19 cellular contexts compared by ENCODE assay signal in the genomic region with DNA sequence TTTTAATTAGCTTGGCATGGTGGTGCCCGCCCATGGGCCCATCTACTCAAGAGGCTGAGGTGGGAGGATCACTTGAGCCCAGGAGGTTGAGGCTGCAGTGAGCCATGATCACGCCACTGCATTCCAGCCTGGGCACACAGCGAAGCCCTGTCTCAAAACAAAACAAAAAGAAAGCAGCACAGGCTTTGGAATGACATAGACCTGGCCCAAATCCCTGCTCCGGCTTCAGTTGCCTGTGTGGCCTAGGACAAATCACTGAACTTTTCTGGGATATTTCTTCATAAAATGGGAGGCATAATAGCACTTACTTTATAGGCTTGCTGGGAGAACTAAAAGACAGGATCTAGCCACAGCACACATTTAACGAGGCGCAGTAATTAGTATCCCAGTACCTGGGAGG. TPM values are rescaled to one million over a fixed set of nuclear protein-coding genes. Genes with fewer than 3 reads are reported as not detected.
DNase-seq lines count a peak whose midpoint lies in the region; ATAC-seq, FAIRE-seq and TF ChIP-seq lines count a peak whose summit lies in the region.
"Had no signal": no experiment of that assay in that cellular context is flagged by ENCODE, and none has a peak within 500 bp of the region (broad histone marks: within the 10 kb centered on the region; RNA-seq: fewer than 3 reads in every experiment).

No MANE protein-coding gene starts in this region.

- H3K9ac ChIP-seq in HCT116 (ENCODE audit: low read length) (peak overlapping the region; percentile 65), kidney (ENCODE audit: low read length in 2 of 2) (no peak overlapping the region), subcutaneous abdominal adipose tissue (ENCODE audit: low read length in 5 of 5) (no peak overlapping the region)
- H3K9ac ChIP-seq: BLaER1 had no signal

- POLR2A ChIA-PET in HCT116 (lab: Charles Lee) = no interaction called here

- CTCF ChIA-PET in HCT116 (lab: Charles Lee) = no interaction called here

- no peaks in the 10 kb centered on the region for H3K36me3 ChIP-seq in HCT116 (ENCODE audit: control insufficient read depth in 1 of 2, insufficient read depth in 2 of 2, low read length in 2 of 2)
- H3K36me3 ChIP-seq in adrenal gland (replicated peaks in 1 of 2) = no peaks in the 10 kb centered on the region
- H3K36me3 ChIP-seq in kidney (ENCODE audit: control insufficient read depth in 1 of 2, insufficient read depth in 2 of 2, low read length in 2 of 2) = no peaks in the 10 kb centered on the region
- no peaks in the 10 kb centered on the region for H3K36me3 ChIP-seq in subcutaneous abdominal adipose tissue (ENCODE audit: control insufficient read depth in 5 of 5, insufficient read depth in 5 of 5, low read length in 5 of 5)
- no peaks in the 10 kb centered on the region for H3K36me3 ChIP-seq in testis (ENCODE audit: low read depth, missing control alignments)
- H3K36me3 ChIP-seq: BLaER1 had no signal

- H2AFZ ChIP-seq in HCT116 (ENCODE audit: low read depth, low read length, poor library complexity, severe bottlenecking) = no peak overlapping the region
- H2AFZ ChIP-seq: GM23338 had no signal

- no peaks in the 10 kb centered on the region for H3K9me2 ChIP-seq in HCT116 (ENCODE audit: insufficient read depth)

- 79 to 93% (median 84%) methylated on average over 6 of the region's 6 CpGs for WGBS in adrenal gland, 4 donors
- WGBS in testis, 2 donors = 74 to 86% methylated on average over 5 to 6 of the region's 6 CpGs

- H3K4me3 ChIP-seq in HCT116 (replicated peaks in 1 of 2; ENCODE audit: low read depth in 1 of 2, low read length in 2 of 2) = peak overlapping the region in 1 of 2 experiments; percentile 48; a peak in 2 of 4 replicates
- H3K4me3 ChIP-seq in adrenal gland = no peak overlapping the region
- H3K4me3 ChIP-seq in kidney (ENCODE audit: low read length in 2 of 2) = no peak overlapping the region
- peak overlapping the region in 1 of 5 donors; percentile 39 for H3K4me3 ChIP-seq in subcutaneous abdominal adipose tissue (ENCODE audit: low read depth in 1 of 5, low read length in 5 of 5)
- no peak overlapping the region for H3K4me3 ChIP-seq in testis
- H3K4me3 ChIP-seq: BLaER1, GM23338, SK-N-MC had no signal

- no peak for TF ChIP-seq RAD21 in HCT116 (IDR thresholded peaks at IDR 0.05; ENCODE audit: low read depth)

- ATAC-seq in HCT116 (no peak), GM21526 (IDR thresholded peaks at IDR 0.05; ENCODE audit: low FRiP score, unreplicated experiment) (no peak), GM18861 (IDR thresholded peaks at IDR 0.05; ENCODE audit: unreplicated experiment) (no peak)
- ATAC-seq in stimulated activated naive CD8-positive, alpha-beta T cell treated with anti-CD3 and anti-CD28 coated beads, Interleukin-15, Interleukin-2, amounts not matched to agents 100 U/mL and 50 U/mL, for 24 hours = no peak
- ATAC-seq: activated T-cell treated with anti-CD3 and anti-CD28 coated beads, Interleukin-2, amount 50 U/mL, for 4 hours; GM23338; left colon had no signal

- H3K4me1 ChIP-seq in HCT116 (ENCODE audit: control insufficient read depth in 1 of 2, insufficient read depth in 2 of 2, low read length in 2 of 2) (peaks cover 32 to 63% of the 10 kb centered on the region in 2 experiments), adrenal gland (replicated peaks in 1 of 2) (peaks cover 0 to 30% of the 10 kb centered on the region in 2 donors), kidney (ENCODE audit: control insufficient read depth in 1 of 2, insufficient read depth in 1 of 2, low read depth in 1 of 2, low read length in 2 of 2) (peaks cover 0 to 18% of the 10 kb centered on the region in 2 donors), subcutaneous abdominal adipose tissue (ENCODE audit: control insufficient read depth in 5 of 5, insufficient read depth in 5 of 5, low read length in 5 of 5) (peaks cover 8 to 86% (median 60%) of the 10 kb centered on the region in 5 donors), testis (peaks cover 30% of the 10 kb centered on the region)

- RAD21 ChIA-PET in HCT116 (lab: Charles Lee; ENCODE audit: low non-redundant PET in 1 of 2, low total read pairs in 2 of 2, uncharacterized antibody in 2 of 2, unreplicated experiment in 2 of 2) = no interaction called here

- no peak for FAIRE-seq in kidney (lab: Jason Lieb, UNC)

- DNase-seq in HCT116 (ENCODE audit: low read depth, low spot score) (no peak), adrenal gland (no peak), kidney (peak; percentile 22), testis (no peak)
- DNase-seq in stimulated activated naive CD8-positive, alpha-beta T cell treated with anti-CD3 and anti-CD28 coated beads, Interleukin-15, Interleukin-2, amounts not matched to agents 100 U/mL and 50 U/mL, for 24 hours = no peak
- DNase-seq: activated T-cell treated with anti-CD3 and anti-CD28 coated beads, Interleukin-2, amount 50 U/mL, for 4 hours; cerebellar nuclear complex; DMS153; head of caudate nucleus; left colon; naive B cell; stimulated activated CD4-positive, alpha-beta T cell treated with anti-CD3 and anti-CD28 coated beads, Interleukin-1b, Interleukin-23, amount 100 ng/mL, for 48 hours had no signal

- H3K4me2 ChIP-seq in HCT116 (ENCODE audit: low read length) = peak overlapping the region; percentile 83
- H3K4me2 ChIP-seq: GM23338 had no signal

- TF ChIP-seq POLR2A in HCT116 (IDR thresholded peaks at IDR 0.05; ENCODE audit: borderline replicate concordance, extremely low read depth, insufficient read depth, insufficient read length) = no peak
- TF ChIP-seq POLR2A in adrenal gland (IDR thresholded peaks at IDR 0.05) = no peak
- no peak for TF ChIP-seq POLR2A in testis (IDR thresholded peaks at IDR 0.05)

- BruUV-seq in HCT116 (replicated peaks; lab: Mats Ljungman, UMichigan) = no TSS peak

- TF ChIP-seq CTCF in HCT116 (IDR thresholded peaks at IDR 0.05 in 2 of 3, conservative IDR thresholded peaks at IDR 0.05 in 1 of 3; ENCODE audit: borderline replicate concordance in 1 of 3, insufficient read depth in 1 of 3, low read depth in 2 of 3, low read length in 2 of 3) (no peak), adrenal gland (IDR thresholded peaks at IDR 0.05) (no peak), kidney (IDR thresholded peaks at IDR 0.05; ENCODE audit: borderline replicate concordance, extremely low read depth, insufficient read depth) (no peak), testis (IDR thresholded peaks at IDR 0.05) (no peak)

- H3K9me3 ChIP-seq in HCT116 (ENCODE audit: control insufficient read depth in 1 of 2, insufficient read depth in 1 of 2, low read depth in 1 of 2, low read length in 2 of 2) = no peaks in the 10 kb centered on the region
- H3K9me3 ChIP-seq in adrenal gland (replicated peaks in 1 of 3) = no peaks in the 10 kb centered on the region
- no peaks in the 10 kb centered on the region for H3K9me3 ChIP-seq in kidney (ENCODE audit: control insufficient read depth in 1 of 2, low read length in 2 of 2)
- H3K9me3 ChIP-seq in subcutaneous abdominal adipose tissue (ENCODE audit: control insufficient read depth in 5 of 5, low read length in 5 of 5) = no peaks in the 10 kb centered on the region
- H3K9me3 ChIP-seq in testis = no peaks in the 10 kb centered on the region
- H3K9me3 ChIP-seq: BLaER1 had no signal

- intact Hi-C loops in HCT116 (cut with micrococcal nuclease) = no loop called here
- intact Hi-C loops in adrenal gland (cut with DNase I) = loop anchor here in 1 of 2 donors (2.0 kb wide), 1 partner anchor 27 kb away; no protein-coding TSS in a partner anchor
- intact Hi-C loops in kidney (cut with DNase I) = no loop called here
- intact Hi-C loops in testis (cut with DNase I; ENCODE audit: low total_unique reads) = no loop called here

- no peaks in the 10 kb centered on the region for H3K79me2 ChIP-seq in HCT116 (ENCODE audit: insufficient read depth, low read length)

- H3K27me3 ChIP-seq in HCT116 (ENCODE audit: insufficient read depth, low read length) = no peaks in the 10 kb centered on the region
- H3K27me3 ChIP-seq in adrenal gland = peaks cover 8% of the 10 kb centered on the region
- H3K27me3 ChIP-seq in subcutaneous abdominal adipose tissue (ENCODE audit: control insufficient read depth in 5 of 5, insufficient read depth in 4 of 5, low read length in 5 of 5) = peaks cover 0 to 9% (median 7%) of the 10 kb centered on the region in 5 donors
- no peaks in the 10 kb centered on the region for H3K27me3 ChIP-seq in testis

- H3K27ac ChIP-seq in HCT116 (ENCODE audit: low read depth, low read length) (peak overlapping the region; percentile 88), adrenal gland (peak overlapping the region in 3 of 5 donors; percentile 74 to 90 (median 84)), kidney (ENCODE audit: low read depth in 2 of 2, low read length in 2 of 2) (peak overlapping the region in 1 of 2 donors; percentile 95), subcutaneous abdominal adipose tissue (ENCODE audit: low read depth, low read length) (peak overlapping the region; percentile 84), testis (peak overlapping the region in 1 of 2 donors; percentile 90)

- H4K20me1 ChIP-seq in HCT116 (ENCODE audit: insufficient read depth) = no peaks in the 10 kb centered on the region
- H4K20me1 ChIP-seq: BLaER1 had no signal

RNA-seq across cellular contexts. Expression of a gene that starts 2.4 kb away (rescaled TPM):
- total RNA-seq in HCT116 (2021; ENCODE audit: unreplicated experiment) (10.8 TPM), adrenal gland (10 to 100 TPM in 5 of 8 donors, 1 to 10 TPM in 3; 4.7 to 31.1 (median 12.8) TPM), kidney (17.2 TPM), testis (10 to 100 TPM; 13.8 TPM)
- 11.2 and 15.5 TPM in 2 replicates for polyA plus RNA-seq in HCT116 (2012)
- polyA plus RNA-seq in adrenal gland (10 to 100 TPM in 1 of 3 donors, 1 to 10 TPM in 2; 4.2 to 15.1 (median 6.2) TPM), kidney (ENCODE audit: insufficient read depth, low read depth, low replicate concordance) (4.5 TPM), testis (ENCODE audit: insufficient read depth, low read depth, low replicate concordance) (10.5 TPM)

RNA-seq across cellular contexts. Expression of a gene that starts 24.5 kb away (rescaled TPM):
- total RNA-seq in HCT116 (2021; ENCODE audit: unreplicated experiment) = not detected
- 0.15 and 0.16 TPM in 2 replicates for polyA plus RNA-seq in HCT116 (2012)
- under 1 TPM in 4 of 8 donors, not detected in 4; 0.11 to 0.39 (median 0.23) TPM for total RNA-seq in adrenal gland
- 1 to 10 TPM in 2 of 3 donors, under 1 TPM in 1; 0.20 to 4.6 (median 1.2) TPM for polyA plus RNA-seq in adrenal gland
- total RNA-seq in kidney = 0.50 TPM
- polyA plus RNA-seq in kidney (ENCODE audit: insufficient read depth, low read depth, low replicate concordance) = 0.19 TPM
- total RNA-seq in testis = 10 to 100 TPM; 17.5 to 23.1 TPM
- polyA plus RNA-seq in testis (ENCODE audit: insufficient read depth, low read depth, low replicate concordance) = 49.2 TPM
- total RNA-seq: activated T-cell treated with anti-CD3 and anti-CD28 coated beads, Interleukin-2, amount 50 U/mL, for 4 hours; GM23338; left colon had no signal
- polyA plus RNA-seq: urinary bladder had no signal

RNA-seq across cellular contexts. Expression of a gene that starts 35.3 kb away (rescaled TPM):
- total RNA-seq in HCT116 (2021; ENCODE audit: unreplicated experiment) = 0.89 TPM
- 0.71 and 1.0 TPM in 2 replicates for polyA plus RNA-seq in HCT116 (2012)
- 10 to 100 TPM in 1 of 8 donors, 1 to 10 TPM in 2, under 1 TPM in 4, not detected in 1; 0.26 to 11.2 (median 0.78) TPM for total RNA-seq in adrenal gland
- polyA plus RNA-seq in adrenal gland = 10 to 100 TPM in 2 of 3 donors, 1 to 10 TPM in 1; 1.1 to 22.6 (median 13.6) TPM
- total RNA-seq in kidney = 1.0 TPM
- polyA plus RNA-seq in kidney (ENCODE audit: insufficient read depth, low read depth, low replicate concordance) = 1.3 TPM
- 10 to 100 TPM; 14.6 to 38.8 TPM for total RNA-seq in testis
- 4.7 TPM for polyA plus RNA-seq in testis (ENCODE audit: insufficient read depth, low read depth, low replicate concordance)

RNA-seq across cellular contexts. Expression of a gene that starts 37.0 kb away (rescaled TPM):
- total RNA-seq in HCT116 (2021; ENCODE audit: unreplicated experiment) = not detected
- 0.03 and 0.04 TPM in 2 replicates for polyA plus RNA-seq in HCT116 (2012)
- total RNA-seq in adrenal gland = 1 to 10 TPM in 1 of 8 donors, under 1 TPM in 5, not detected in 2; 0.04 to 1.3 (median 0.25) TPM
- polyA plus RNA-seq in adrenal gland = 1 to 10 TPM in 2 of 3 donors, under 1 TPM in 1; 0.22 to 8.7 (median 1.5) TPM
- total RNA-seq in kidney = 0.35 TPM
- polyA plus RNA-seq in kidney (ENCODE audit: insufficient read depth, low read depth, low replicate concordance) = 2.4 TPM
- 1 to 10 TPM; 6.4 to 7.0 TPM for total RNA-seq in testis
- polyA plus RNA-seq in testis (ENCODE audit: insufficient read depth, low read depth, low replicate concordance) = 1.5 TPM
- total RNA-seq: GM23338, left colon had no signal
- polyA plus RNA-seq: GM23338 had no signal

Comparison
In these comparisons a context has a peak if more than half of its experiments do, and no peak if none do; other contexts are left out.
1. RNA of a gene that starts 24.5 kb away (total RNA-seq): 17.5 to 23.1 TPM in testis; 0.50 TPM in kidney (single experiment), 0.11 to 0.39 TPM in adrenal gland and not detected in HCT116 (single experiment); every median in the first group is over 10 times any median in the second.